ENCODE assay signal across 10 cellular contexts in genomic region chr18:59835656-59836379, GRCh38.
DNase-seq lines count a peak whose midpoint lies in the region; ATAC-seq and TF ChIP-seq lines count a peak whose summit lies in the region.
"Had no signal": no experiment of that assay in that cellular context is flagged by ENCODE, and none has a peak within 500 bp of the region (broad histone marks: within the 10 kb centered on the region; RNA-seq: fewer than 3 reads in every experiment).

No MANE protein-coding gene starts in this region.

- H3K36me3 ChIP-seq in skeletal muscle satellite cell (ENCODE audit: insufficient read depth, low read length), result no peaks in the 10 kb centered on the region

- in situ Hi-C loops in ACHN (cut with HindIII; ENCODE audit: low pct_ligation_motif_present, low pct_unique_long_range_greater_than_20kb, low sequenced_read_pairs), result no loop called here

- DNase-seq in DMS 273 (lab: John Stamatoyannopoulos, UW; ENCODE audit: unreplicated experiment) (peak; percentile 15), DMS 273 treated with DMSO at 0.1 percent for 48 hours (lab: John Stamatoyannopoulos, UW) (no peak), ACHN (no peak)
- DNase-seq in activated effector memory CD4-positive, alpha-beta T cell treated with Interleukin-2 at 50 U/mL for 16 hours, result no peak
- DNase-seq: NCI-H1417 treated with DMSO at 0.1 percent for 48 hours had no signal

- peaks cover 5% of the 10 kb centered on the region for H3K4me1 ChIP-seq in skeletal muscle satellite cell (ENCODE audit: control insufficient read depth, insufficient read depth, low read length)

- no peaks in the 10 kb centered on the region for H3K9me3 ChIP-seq in skeletal muscle satellite cell (replicated peaks; ENCODE audit: low read length)

- H3K9ac ChIP-seq in skeletal muscle satellite cell (ENCODE audit: low read depth, low read length), result no peak overlapping the region

- peak overlapping the region; percentile 43 for H3K4me2 ChIP-seq in skeletal muscle satellite cell (ENCODE audit: low read length)

- peaks cover 7% of the 10 kb centered on the region for H3K27me3 ChIP-seq in skeletal muscle satellite cell (ENCODE audit: control insufficient read depth, insufficient read depth, low read length)

- no peak overlapping the region for H3K4me3 ChIP-seq in skeletal muscle satellite cell (ENCODE audit: low read length)

- ATAC-seq in HG03095 (IDR thresholded peaks at IDR 0.05; ENCODE audit: unreplicated experiment), result peak; percentile 59
- peak; percentile 32; the same call in 1 of the 3 replicates for ATAC-seq in SK-N-SH treated with all-trans-retinoic acid at 6 μM for 48 hours
- no peak for ATAC-seq in HG03175 (IDR thresholded peaks at IDR 0.05; ENCODE audit: unreplicated experiment)
- ATAC-seq: Panc1 had no signal

TF ChIP-seq in SK-N-SH treated with all-trans-retinoic acid at 6 μM for 48 hours, 23 proteins besides CTCF, POLR2A, EP300 and RAD21:
- TF ChIP-seq ZNF70 (CRISPR knock-in tag; IDR thresholded peaks at IDR 0.05), result no peak
